In genomic region chr4:164819366-164819765, GRCh38 we compare ENCODE assay signal across 11 cellular contexts. TPM values are rescaled to one million over a fixed set of nuclear protein-coding genes. Genes with fewer than 3 reads are reported as not detected.
"Had no signal": no experiment of that assay in that cellular context is flagged by ENCODE, and none has a peak within 500 bp of the region (broad histone marks: within the 10 kb centered on the region; RNA-seq: fewer than 3 reads in every experiment).

No MANE protein-coding gene starts in this region.

- H3K27ac Mint-ChIP-seq: HFFc6 had no signal

- H3K4me3 Mint-ChIP-seq: HFFc6 had no signal

- ATAC-seq: HCT116, K562 had no signal

- H3K27ac ChIP-seq: GM23248, HL-60 had no signal

- H3K9ac ChIP-seq: GM23248 had no signal

- H3K4me3 ChIP-seq: GM23248, HAP-1, K562 had no signal

- DNase-seq: GM23248, GOT3, H7, HFFc6, IMR-90, KG1 had no signal

- H3K9me3 ChIP-seq: HAP-1 had no signal

- H3K36me3 ChIP-seq: HAP-1 had no signal

RNA-seq across cellular contexts. Expression of gene APELA, which starts 57.6 kb away (rescaled TPM):
- total RNA-seq: GM23248, HFFc6, HT1080, IMR-90, K562 had no signal
- polyA plus RNA-seq: GM23248, IMR-90, K562 had no signal
